1 cellular context compared by ENCODE assay signal in the genomic region with DNA sequence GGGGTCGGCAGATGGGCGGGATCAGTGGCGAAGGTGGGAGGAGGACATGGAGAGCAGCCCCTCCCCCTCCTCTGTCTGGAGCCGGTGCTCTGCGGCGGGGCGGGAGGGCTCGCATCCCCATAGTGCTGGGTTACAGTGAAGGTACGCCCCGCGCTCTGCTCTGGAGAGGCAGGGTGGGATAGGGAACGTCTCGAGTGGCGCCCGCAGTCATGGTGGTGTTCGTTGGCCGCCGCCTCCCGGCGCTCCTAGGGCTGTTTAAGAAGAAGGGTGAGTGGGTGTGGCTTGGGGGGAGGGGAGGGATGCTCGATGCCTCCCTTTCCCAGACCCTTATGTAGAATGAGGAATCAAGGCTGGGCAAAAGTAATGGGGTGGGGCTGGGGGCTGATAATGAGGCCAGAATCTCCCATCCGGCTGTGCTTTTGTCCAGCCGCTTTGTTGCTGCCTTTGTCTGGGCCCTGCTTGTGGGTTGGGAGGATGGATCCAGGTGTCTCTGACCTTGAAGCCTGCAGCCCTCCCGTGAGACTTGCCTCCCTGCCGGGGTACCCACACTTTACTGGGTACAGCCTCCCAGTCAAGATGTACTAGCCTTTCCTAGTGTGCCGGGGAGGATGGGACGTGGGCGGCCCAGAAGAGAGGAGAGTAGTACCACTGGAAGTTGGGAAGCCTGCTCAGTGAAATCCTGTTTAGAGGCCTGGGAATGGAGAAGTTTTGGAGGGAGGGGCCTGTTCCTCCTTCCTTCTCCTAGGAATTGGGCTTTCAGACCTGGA.
TF ChIP-seq lines count a peak whose summit lies in the region.

No MANE protein-coding gene starts in this region.

TF ChIP-seq in neural cell, 6 proteins besides CTCF, POLR2A, EP300 and RAD21 (continued from another document):
- no peak for TF ChIP-seq SMC3 (conservative IDR thresholded peaks at IDR 0.05; ENCODE audit: poor library complexity)
- TF ChIP-seq TAF1 (IDR thresholded peaks at IDR 0.05; ENCODE audit: low read depth): no peak
- no peak for TF ChIP-seq EZH2 (IDR thresholded peaks at IDR 0.05; ENCODE audit: borderline replicate concordance, insufficient read depth, low read length, poor library complexity, severe bottlenecking)
- TF ChIP-seq REST (IDR thresholded peaks at IDR 0.05; ENCODE audit: borderline replicate concordance): peak; percentile 37
